In the genomic region with DNA sequence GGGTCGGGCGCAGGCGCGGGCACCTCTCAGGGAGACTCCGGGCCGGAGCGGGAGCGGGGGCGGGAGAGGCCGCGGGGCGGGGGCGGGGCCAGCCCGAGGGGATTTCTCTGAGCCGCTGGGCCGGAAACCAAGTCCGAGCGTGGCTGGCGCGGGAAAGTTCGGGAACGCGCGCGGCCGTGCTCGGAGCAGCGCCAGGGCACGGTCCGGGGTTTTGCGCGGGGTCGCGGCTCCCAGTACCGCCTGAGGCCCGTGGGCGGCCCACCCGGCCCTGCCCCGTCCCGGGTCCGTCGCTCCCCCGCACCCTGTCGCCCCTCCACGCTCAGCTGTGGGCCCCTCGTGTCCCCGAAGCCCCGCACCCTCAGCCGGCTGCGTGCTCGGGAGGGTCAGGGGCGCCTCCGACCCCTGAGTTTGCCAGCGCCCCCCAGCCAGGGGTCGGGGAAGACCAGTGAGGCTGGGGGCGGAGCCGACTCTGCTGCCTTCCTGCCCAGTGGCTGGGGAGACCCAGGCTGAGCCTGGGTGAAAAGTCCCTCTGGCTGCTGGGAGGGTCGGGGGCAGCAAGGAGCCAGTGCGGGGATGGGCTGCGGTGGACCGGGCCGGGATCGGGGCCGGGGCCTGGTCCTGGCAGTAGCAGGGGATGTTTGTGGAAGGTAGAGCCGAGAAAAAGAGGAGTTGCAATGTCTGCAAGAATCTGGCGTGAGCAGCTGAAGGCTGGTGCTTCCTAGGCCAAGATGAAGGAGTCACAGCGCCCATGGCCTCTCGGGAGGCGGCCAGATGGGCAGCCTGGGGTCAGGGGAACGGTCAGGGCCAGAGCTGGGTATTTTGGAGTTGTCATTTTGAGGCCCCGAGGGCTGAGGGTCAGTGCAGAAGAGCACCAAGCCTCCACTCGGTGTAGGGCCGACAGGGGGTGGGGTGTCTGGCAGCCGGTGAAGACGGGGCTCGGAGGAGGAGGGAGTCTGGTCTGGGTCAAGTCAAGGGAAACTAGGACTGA, we compare ENCODE assay signal across 8 cellular contexts. TPM values are rescaled to one million over a fixed set of nuclear protein-coding genes. Genes with fewer than 3 reads are reported as not detected.
DNase-seq lines count a peak whose midpoint lies in the region; ATAC-seq and TF ChIP-seq lines count a peak whose summit lies in the region.

No MANE protein-coding gene starts in this region.

- TF ChIP-seq CTCF in esophagus squamous epithelium (IDR thresholded peaks at IDR 0.05) (no peak), nephron (IDR thresholded peaks at IDR 0.05; ENCODE audit: unreplicated experiment in 3 of 3) (no peak)

- no peak for TF ChIP-seq POLR2A in esophagus squamous epithelium (IDR thresholded peaks at IDR 0.05)

- H3K36me3 ChIP-seq in HUES6 (ENCODE audit: control insufficient read depth, insufficient read depth, low read length) (peaks cover 16% of the 10 kb centered on the region), esophagus squamous epithelium (peaks cover 0 to 10% (median 0%) of the 10 kb centered on the region in 3 donors)

- H3K27me3 ChIP-seq in HUES6 (ENCODE audit: control insufficient read depth, insufficient read depth, low read length) (no peaks in the 10 kb centered on the region), esophagus squamous epithelium (no peaks in the 10 kb centered on the region)

- WGBS in esophagus squamous epithelium, 2 donors: 2 to 5% methylated on average over 14 to 19 of the region's 76 CpGs

- H3K9me3 ChIP-seq in HUES6 (ENCODE audit: control insufficient read depth, insufficient read depth, low read depth, low read length) (no peaks in the 10 kb centered on the region), esophagus squamous epithelium (no peaks in the 10 kb centered on the region)

- peaks cover 10% of the 10 kb centered on the region for H3K4me1 ChIP-seq in HUES6 (ENCODE audit: control insufficient read depth, insufficient read depth, low read length)
- peaks cover 23 to 49% (median 23%) of the 10 kb centered on the region in 3 donors for H3K4me1 ChIP-seq in esophagus squamous epithelium

- peaks cover 20% of the 10 kb centered on the region for H3K36me3 Mint-ChIP-seq in activated CD4-positive, alpha-beta memory T cell treated with anti-CD3 and anti-CD28 coated beads for 36 hours
- H3K36me3 Mint-ChIP-seq in nephron (ENCODE audit: low read depth): no peaks in the 10 kb centered on the region

- no peaks in the 10 kb centered on the region for H3K9me3 Mint-ChIP-seq in activated CD4-positive, alpha-beta memory T cell treated with anti-CD3 and anti-CD28 coated beads for 36 hours
- H3K9me3 Mint-ChIP-seq in nephron: no peaks in the 10 kb centered on the region

- ATAC-seq in GM21360 (IDR thresholded peaks at IDR 0.05; ENCODE audit: unreplicated experiment): peak; percentile 6

- intact Hi-C loops in activated CD4-positive, alpha-beta memory T cell treated with anti-CD3 and anti-CD28 coated beads for 36 hours (cut with micrococcal nuclease): loop anchor here (1.0 to 10.0 kb wide), 6 partner anchors 15 to 352 kb away; partner anchors contain the start of genes EDF1, NDOR1, PHPT1 and TMEM141
- intact Hi-C loops in esophagus squamous epithelium (cut with DNase I): no loop called here

- DNase-seq in DMS 273 (lab: John Stamatoyannopoulos, UW; ENCODE audit: unreplicated experiment) (peak; percentile 42), DMS 273 treated with DMSO at 0.1 percent for 48 hours (lab: John Stamatoyannopoulos, UW) (no peak), esophagus squamous epithelium (lab: John Stamatoyannopoulos, UW) (no peak), amniotic stem cell (lab: John Stamatoyannopoulos, UW) (no peak)
- DNase-seq in activated CD4-positive, alpha-beta memory T cell treated with anti-CD3 and anti-CD28 coated beads for 36 hours: peak; percentile 54

- H3K4me3 ChIP-seq in HUES6 (ENCODE audit: low read depth, low read length) (peak overlapping the region; percentile 94), esophagus squamous epithelium (peak overlapping the region; percentile 80 to 100 (median 98))

- H3K27ac ChIP-seq in HUES6 (ENCODE audit: low read depth, low read length) (peak overlapping the region; percentile 86; the same call in 1 of the 2 replicates), esophagus squamous epithelium (peak overlapping the region; percentile 86 to 95 (median 92))

- peak overlapping the region; percentile 84 for H3K9ac ChIP-seq in HUES6 (ENCODE audit: low read length)

- peak overlapping the region; percentile 91 for H3K4me3 Mint-ChIP-seq in activated CD4-positive, alpha-beta memory T cell treated with anti-CD3 and anti-CD28 coated beads for 36 hours
- H3K4me3 Mint-ChIP-seq in nephron: peak overlapping the region; percentile 82 to 89 (median 87)

- POLR2A ChIA-PET in activated CD4-positive, alpha-beta memory T cell treated with anti-CD3 and anti-CD28 coated beads for 36 hours (lab: Charles Lee): interaction anchor here (0.9 to 2.1 kb wide), 11 partner anchors 11 to 354 kb away, joined by 3 to 26 read pairs (median 4); partner anchors contain the start of genes CLIC3, FBXW5, MAN1B1 and RABL6

- peak overlapping the region; percentile 89 for H3K27ac Mint-ChIP-seq in activated CD4-positive, alpha-beta memory T cell treated with anti-CD3 and anti-CD28 coated beads for 36 hours
- H3K27ac Mint-ChIP-seq in nephron: peak overlapping the region; percentile 38 to 92 (median 85)

- CTCF ChIA-PET in activated CD4-positive, alpha-beta memory T cell treated with anti-CD3 and anti-CD28 coated beads for 36 hours (lab: Charles Lee): interaction anchor here (1.0 to 2.1 kb wide), 8 partner anchors 15 to 148 kb away, joined by 3 to 8 read pairs (median 5); partner anchors contain the start of genes ABCA2, AJM1 and RABL6

- H3K27me3 Mint-ChIP-seq in activated CD4-positive, alpha-beta memory T cell treated with anti-CD3 and anti-CD28 coated beads for 36 hours: no peaks in the 10 kb centered on the region
- H3K27me3 Mint-ChIP-seq in nephron (ENCODE audit: low read depth): no peaks in the 10 kb centered on the region

- peaks cover 32% of the 10 kb centered on the region for H3K4me1 Mint-ChIP-seq in activated CD4-positive, alpha-beta memory T cell treated with anti-CD3 and anti-CD28 coated beads for 36 hours (ENCODE audit: low read depth)
- peaks cover 8% of the 10 kb centered on the region for H3K4me1 Mint-ChIP-seq in nephron

RNA-seq across cellular contexts. Expression of gene TRAF2, which starts 0.6 kb away (rescaled TPM):
- 10 to 100 TPM; 40.0 to 41.4 TPM for total RNA-seq in activated CD4-positive, alpha-beta memory T cell treated with anti-CD3 and anti-CD28 coated beads for 36 hours
- total RNA-seq in esophagus squamous epithelium: 10 to 100 TPM in 3 of 4 donors, 1 to 10 TPM in 1; 8.0 to 20.9 (median 13.2) TPM

RNA-seq across cellular contexts. Expression of gene EDF1, which starts 20.8 kb away (rescaled TPM):
- total RNA-seq in activated CD4-positive, alpha-beta memory T cell treated with anti-CD3 and anti-CD28 coated beads for 36 hours: 100 to 1,000 TPM; 302 to 311 TPM
- total RNA-seq in esophagus squamous epithelium: 100 to 1,000 TPM; 326 to 456 (median 356) TPM

RNA-seq across cellular contexts. Expression of gene MAMDC4, which starts 34.8 kb away (rescaled TPM):
- total RNA-seq in activated CD4-positive, alpha-beta memory T cell treated with anti-CD3 and anti-CD28 coated beads for 36 hours: 10 to 100 TPM; 13.0 to 14.3 TPM
- 1 to 10 TPM; 1.8 to 2.9 (median 2.7) TPM for total RNA-seq in esophagus squamous epithelium

RNA-seq across cellular contexts. Expression of gene PHPT1, which starts 37.7 kb away (rescaled TPM):
- total RNA-seq in activated CD4-positive, alpha-beta memory T cell treated with anti-CD3 and anti-CD28 coated beads for 36 hours: 10 to 100 TPM; 92.2 to 95.5 TPM
- total RNA-seq in esophagus squamous epithelium: 10 to 100 TPM; 21.9 to 53.2 (median 42.2) TPM

RNA-seq across cellular contexts. Expression of gene AJM1, which starts 44.6 kb away (rescaled TPM):
- 1 to 10 TPM; 3.8 to 4.2 TPM for total RNA-seq in activated CD4-positive, alpha-beta memory T cell treated with anti-CD3 and anti-CD28 coated beads for 36 hours
- total RNA-seq in esophagus squamous epithelium: 1 to 10 TPM in 2 of 4 donors, under 1 TPM in 2; 0.32 to 2.3 (median 1.0) TPM

Comparison
In these comparisons a context has a peak if more than half of its experiments do, and no peak if none do; other contexts are left out.
1. DNase-seq: peak in DMS 273 (single experiment) and activated CD4-positive, alpha-beta memory T cell treated with anti-CD3 and anti-CD28 coated beads for 36 hours (single experiment); none in DMS 273 treated with DMSO at 0.1 percent for 48 hours (single experiment), esophagus squamous epithelium (single experiment) and amniotic stem cell (single experiment).